ENCODE assay signal across 29 cellular contexts in the genomic region with DNA sequence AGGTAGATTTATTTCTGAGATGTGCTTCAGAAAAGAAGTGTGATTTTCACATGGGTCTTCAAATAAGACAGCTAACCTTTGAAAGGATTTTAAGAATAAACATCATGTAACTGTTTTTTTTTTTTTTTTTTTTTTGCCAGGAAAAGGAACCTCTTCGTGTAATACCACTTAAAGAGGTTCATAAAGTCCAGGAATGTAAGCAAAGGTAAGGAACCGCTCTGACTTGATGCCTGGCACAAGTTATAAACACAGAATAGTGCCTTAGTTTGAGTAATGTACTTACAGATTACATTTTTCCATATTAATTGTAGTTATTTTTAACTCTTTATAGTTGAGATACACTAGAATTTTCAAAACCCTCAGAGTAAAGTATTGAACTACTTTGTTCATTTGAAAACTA. TPM values are rescaled to one million over a fixed set of nuclear protein-coding genes. Genes with fewer than 3 reads are reported as not detected.
"Had no signal": no experiment of that assay in that cellular context is flagged by ENCODE, and none has a peak within 500 bp of the region (broad histone marks: within the 10 kb centered on the region; RNA-seq: fewer than 3 reads in every experiment).

No MANE protein-coding gene starts in this region.

- H3K27me3 Mint-ChIP-seq: activated CD8-positive, alpha-beta memory T cell treated with anti-CD3 and anti-CD28 coated beads, Interleukin-2, amount 10 ng/mL, durations not matched to agents 7 days and 5 days; IgD-negative memory B cell had no signal

- H3K27ac ChIP-seq: brain microvascular endothelial cell, cardiac muscle cell, SK-N-MC, WERI-Rb-1 had no signal

- ATAC-seq: activated CD4-positive, CD25-positive, alpha-beta regulatory T cell treated with anti-CD3 and anti-CD28 coated beads, Interleukin-2, amount 50 U/mL, for 24 hours; activated CD8-positive, alpha-beta memory T cell treated with anti-CD3 and anti-CD28 coated beads, Interleukin-2, amount 10 ng/mL, durations not matched to agents 7 days and 5 days; activated naive CD4-positive, alpha-beta T cell treated with anti-CD3 and anti-CD28 coated beads, Interleukin-2, amount 50 U/mL, for 72 hours; activated T-cell treated with anti-CD3 and anti-CD28 coated beads, Interleukin-2, amount 50 U/mL, for 4 hours; Panc1; Right ventricle myocardium inferior had no signal

- H3K36me3 ChIP-seq: brain microvascular endothelial cell had no signal

- H3K9me3 Mint-ChIP-seq: activated naive CD4-positive, alpha-beta T cell treated with anti-CD3 and anti-CD28 coated beads, Interleukin-2, amount 50 U/mL, for 72 hours; activated T-cell treated with anti-CD3 and anti-CD28 coated beads, Interleukin-2, amount 50 U/mL, for 4 hours; IgD-negative memory B cell had no signal

- H3K4me3 Mint-ChIP-seq: activated CD8-positive, alpha-beta memory T cell treated with anti-CD3 and anti-CD28 coated beads, Interleukin-2, amount 10 ng/mL, durations not matched to agents 7 days and 5 days; activated T-cell treated with anti-CD3 and anti-CD28 coated beads, Interleukin-2, amount 50 U/mL, for 4 hours had no signal

- H3K27me3 ChIP-seq: brain microvascular endothelial cell, cardiac muscle cell had no signal

- H3K4me3 ChIP-seq: cardiac muscle cell, SK-N-MC had no signal

- H3K27ac Mint-ChIP-seq: activated CD8-positive, alpha-beta memory T cell treated with anti-CD3 and anti-CD28 coated beads, Interleukin-2, amount 10 ng/mL, durations not matched to agents 7 days and 5 days; activated naive CD4-positive, alpha-beta T cell treated with anti-CD3 and anti-CD28 coated beads, Interleukin-2, amount 50 U/mL, for 72 hours; IgD-negative memory B cell had no signal

- DNase-seq: activated CD4-positive, alpha-beta T cell treated with anti-CD3 and anti-CD28 coated beads for 4 hours; activated CD8-positive, alpha-beta memory T cell treated with anti-CD3 and anti-CD28 coated beads, Interleukin-2, amount 10 ng/mL, durations not matched to agents 7 days and 5 days; activated effector memory CD4-positive, alpha-beta T cell treated with anti-CD3 and anti-CD28 coated beads, Interleukin-2, amount 50 U/mL, for 16 hours; activated naive CD4-positive, alpha-beta T cell treated with Interleukin-2 at 50 U/mL for 16 hours; activated T-cell treated with anti-CD3 and anti-CD28 coated beads, Interleukin-2, amount 50 U/mL, for 4 hours; brain microvascular endothelial cell; KG1; NCI-H1048; NCI-H1930; NCI-H2171; NCI-H226; NCI-H526 treated with DMSO at 0.1 percent for 48 hours; NK-92 treated with Interleukin-12 subunit alpha and Interleukin-12 subunit beta, amount 100 ng/mL, for 24 hours; OCI-M1; RPMI8226; T-helper 1 cell; WERI-Rb-1 had no signal

RNA-seq across cellular contexts. Expression of gene ARMS2, which starts 30.4 kb away (rescaled TPM):
- total RNA-seq: activated CD8-positive, alpha-beta memory T cell treated with anti-CD3 and anti-CD28 coated beads, Interleukin-2, amount 10 ng/mL, durations not matched to agents 7 days and 5 days; activated T-cell treated with anti-CD3 and anti-CD28 coated beads, Interleukin-2, amount 50 U/mL, for 4 hours; cardiac muscle cell; LHCN-M2; M059J; NCI-H460; Right ventricle myocardium inferior; T-helper 2 cell treated with Interferon-gamma antibody and Interleukin-4, amounts not matched to agents 100 ng/mL and 5 ng/mL, for 36 hours had no signal
- polyA plus RNA-seq: adipose tissue, cardiac muscle cell, IgD-negative memory B cell had no signal

RNA-seq across cellular contexts. Expression of gene HTRA1, which starts 37.3 kb away (rescaled TPM):
- total RNA-seq: activated CD8-positive, alpha-beta memory T cell treated with anti-CD3 and anti-CD28 coated beads, Interleukin-2, amount 10 ng/mL, durations not matched to agents 7 days and 5 days; activated naive CD4-positive, alpha-beta T cell treated with anti-CD3 and anti-CD28 coated beads, Interleukin-2, amount 50 U/mL, for 72 hours; T-helper 2 cell treated with Interferon-gamma antibody and Interleukin-4, amounts not matched to agents 100 ng/mL and 5 ng/mL, for 36 hours had no signal
- polyA plus RNA-seq: IgD-negative memory B cell had no signal
